Comparison of ENCODE assay signal across 16 cellular contexts in genomic region chr16:22348296-22348695, GRCh38.
"Had no signal": no experiment of that assay in that cellular context is flagged by ENCODE, and none has a peak within 500 bp of the region (broad histone marks: within the 10 kb centered on the region; RNA-seq: fewer than 3 reads in every experiment).

No MANE protein-coding gene starts in this region.

- H3K4me3 Mint-ChIP-seq: activated CD8-positive, alpha-beta T cell treated with anti-CD3 and anti-CD28 coated beads for 36 hours; activated naive CD4-positive, alpha-beta T cell treated with anti-CD3 and anti-CD28 coated beads, Interleukin-2, amount 10 ng/mL, durations not matched to agents 7 days and 5 days; activated T-helper 1 cell treated with anti-CD3 and anti-CD28 coated beads, Interleukin-12 subunit alpha, Interleukin-12 subunit beta, Interleukin-2, Interleukin-4 antibody, amounts not matched to agents 30 ng/mL and 10 ng/mL and 1 ng/mL, durations not matched to agents 14 hours and 24 hours and 36 hours; endodermal cell; nephron progenitor cell had no signal

- H3K4me1 ChIP-seq: psoas muscle had no signal

- H3K27me3 ChIP-seq: body of pancreas, tibial nerve had no signal

- H3K27ac Mint-ChIP-seq: activated naive CD4-positive, alpha-beta T cell treated with anti-CD3 and anti-CD28 coated beads, Interleukin-2, amount 10 ng/mL, durations not matched to agents 7 days and 5 days; activated T-helper 1 cell treated with anti-CD3 and anti-CD28 coated beads, Interleukin-12 subunit alpha, Interleukin-12 subunit beta, Interleukin-2, Interleukin-4 antibody, amounts not matched to agents 30 ng/mL and 10 ng/mL and 1 ng/mL, durations not matched to agents 14 hours and 24 hours and 36 hours; endodermal cell; nephron progenitor cell had no signal

- H3K9me3 Mint-ChIP-seq: activated CD8-positive, alpha-beta T cell treated with anti-CD3 and anti-CD28 coated beads for 36 hours; activated T-helper 1 cell treated with anti-CD3 and anti-CD28 coated beads, Interleukin-12 subunit alpha, Interleukin-12 subunit beta, Interleukin-2, Interleukin-4 antibody, amounts not matched to agents 30 ng/mL and 10 ng/mL and 1 ng/mL, durations not matched to agents 14 hours and 24 hours and 36 hours had no signal

- H3K4me1 Mint-ChIP-seq: nephron progenitor cell had no signal

- H3K27me3 Mint-ChIP-seq: activated CD8-positive, alpha-beta T cell treated with anti-CD3 and anti-CD28 coated beads for 36 hours; activated naive CD4-positive, alpha-beta T cell treated with anti-CD3 and anti-CD28 coated beads, Interleukin-2, amount 10 ng/mL, durations not matched to agents 7 days and 5 days had no signal

- ATAC-seq: activated CD8-positive, alpha-beta T cell treated with anti-CD3 and anti-CD28 coated beads for 36 hours; body of pancreas; esophagus mucosa; psoas muscle had no signal

- H3K4me3 ChIP-seq: body of pancreas, left ventricle myocardium inferior, psoas muscle, tibial nerve had no signal

- H3K9me3 ChIP-seq: body of pancreas, left ventricle myocardium inferior, psoas muscle, tibial nerve had no signal

- H3K27ac ChIP-seq: body of pancreas, left ventricle myocardium inferior, psoas muscle, tibial nerve had no signal

- DNase-seq: activated CD4-positive, alpha-beta T cell treated with anti-CD3 and anti-CD28 coated beads for 4 hours; activated CD8-positive, alpha-beta memory T cell treated with anti-CD3 and anti-CD28 coated beads, Interleukin-2, amount 50 U/mL, for 4 hours; activated CD8-positive, alpha-beta T cell treated with anti-CD3 and anti-CD28 coated beads for 36 hours; activated naive CD4-positive, alpha-beta T cell treated with anti-CD3 and anti-CD28 coated beads, Interleukin-2, amount 10 ng/mL, durations not matched to agents 7 days and 5 days; body of pancreas; endodermal cell; left ventricle myocardium inferior; mesendoderm; nephron progenitor cell; psoas muscle; stimulated activated CD4-positive, alpha-beta T cell treated with anti-CD3 and anti-CD28 coated beads, Interleukin-15, amount 100 ng/mL, for 24 hours; stimulated activated CD4-positive, alpha-beta T cell treated with anti-CD3 and anti-CD28 coated beads, Interleukin-4, amount 100 ng/mL, for 24 hours; T-helper 1 cell had no signal
